14 cellular contexts compared by ENCODE assay signal in genomic region chr17:44568311-44568710, GRCh38. TPM values are rescaled to one million over a fixed set of nuclear protein-coding genes. Genes with fewer than 3 reads are reported as not detected.
A peak's percentile ranks its signal among the peaks of the same experiment; 100 is the strongest.
DNase-seq lines count a peak whose midpoint lies in the region; ATAC-seq and TF ChIP-seq lines count a peak whose summit lies in the region.
"Had no signal": no experiment of that assay in that cellular context is flagged by ENCODE, and none has a peak within 500 bp of the region (broad histone marks: within the 10 kb centered on the region; RNA-seq: fewer than 3 reads in every experiment).

No MANE protein-coding gene starts in this region.

- H3K27ac Mint-ChIP-seq in neural progenitor cell = no peak overlapping the region

- H3K27me3 Mint-ChIP-seq in neural progenitor cell (ENCODE audit: insufficient read depth, low read depth) = peaks cover 2% of the 10 kb centered on the region

- no TSS peak for BruUV-seq in Panc1 (replicated peaks; lab: Mats Ljungman, UMichigan)

- H3K27me3 ChIP-seq in Panc1 (ENCODE audit: control insufficient read depth, insufficient read depth, low read length) = no peaks in the 10 kb centered on the region
- H3K27me3 ChIP-seq in WERI-Rb-1 (ENCODE audit: insufficient read depth, low read depth, severe bottlenecking) = no peaks in the 10 kb centered on the region
- no peaks in the 10 kb centered on the region for H3K27me3 ChIP-seq in neural progenitor cell
- no peaks in the 10 kb centered on the region for H3K27me3 ChIP-seq in testis
- H3K27me3 ChIP-seq: BE2C had no signal

- intact Hi-C loops in Panc1 (cut with micrococcal nuclease; ENCODE audit: unreplicated experiment) = no loop called here
- intact Hi-C loops in testis (cut with DNase I; ENCODE audit: low total_unique reads) = no loop called here

- peaks cover 4% of the 10 kb centered on the region for H3K4me1 Mint-ChIP-seq in neural progenitor cell

- CTCF ChIA-PET in Panc1 (lab: Charles Lee) = interaction anchor here (0.7 to 0.9 kb wide), 2 partner anchors 24 to 102 kb away, joined by 3 to 4 read pairs; no protein-coding TSS in a partner anchor
- CTCF ChIA-PET in HEK293T (lab: Yijun Ruan, JAX) = interaction anchor here (2.1 kb wide), 1 partner anchor 34 kb away, joined by 5 read pairs; no protein-coding TSS in a partner anchor

- TF ChIP-seq CTCF in Panc1 (IDR thresholded peaks at IDR 0.05) (no peak), WERI-Rb-1 (IDR thresholded peaks at IDR 0.05; ENCODE audit: low read depth, low read length) (no peak), neural progenitor cell (IDR thresholded peaks at IDR 0.05) (no peak), testis (IDR thresholded peaks at IDR 0.05) (no peak)

- POLR2A ChIA-PET in Panc1 (lab: Charles Lee) (no interaction called here), HEK293T (lab: Yijun Ruan, JAX) (interaction anchor here (2.0 to 2.3 kb wide), 2 partner anchors 12 to 19 kb away, joined by 8 to 11 read pairs; partner anchors contain the start of gene FZD2)

- DNase-seq in Panc1 (ENCODE audit: low read depth, low spot score) = no peak
- no peak for DNase-seq in WERI-Rb-1
- no peak for DNase-seq in neural progenitor cell (ENCODE audit: low spot score)
- peak; percentile 20 for DNase-seq in testis
- no peak for DNase-seq in HEK293T (ENCODE audit: extremely low spot score)
- DNase-seq: BE2C, DMS79, GOT3 had no signal

- no peak overlapping the region for H3K4me2 ChIP-seq in neural progenitor cell
- H3K4me2 ChIP-seq: A549 had no signal

- peaks cover 14% of the 10 kb centered on the region for H3K9me3 Mint-ChIP-seq in neural progenitor cell

- TF ChIP-seq POLR2A in testis (IDR thresholded peaks at IDR 0.05) = no peak

- 84% methylated on average over 16 of the region's 18 CpGs; no CpG with 5 or more reads in 1 of the 2 donors for WGBS in testis, 2 donors

- H4K20me1 ChIP-seq in neural progenitor cell (ENCODE audit: low read depth) = no peaks in the 10 kb centered on the region

- H3K36me3 ChIP-seq in Panc1 (ENCODE audit: control insufficient read depth, insufficient read depth, low read length) (no peaks in the 10 kb centered on the region), WERI-Rb-1 (no peaks in the 10 kb centered on the region), neural progenitor cell (no peaks in the 10 kb centered on the region), testis (ENCODE audit: low read depth, missing control alignments) (no peaks in the 10 kb centered on the region)
- H3K36me3 ChIP-seq: BE2C had no signal

- no peak for ATAC-seq in Panc1
- ATAC-seq in GM18870 (IDR thresholded peaks at IDR 0.05; ENCODE audit: unreplicated experiment) = no peak
- ATAC-seq: GM12878 had no signal

- H3K4me3 ChIP-seq in Panc1 (ENCODE audit: low read depth in 2 of 2, low read length in 2 of 2) (no peak overlapping the region), WERI-Rb-1 (ENCODE audit: low read depth, low read length) (no peak overlapping the region), neural progenitor cell (no peak overlapping the region), testis (peak overlapping the region; percentile 15 to 24)
- H3K4me3 ChIP-seq: A549, GM12878 had no signal

- peaks cover 46% of the 10 kb centered on the region for H3F3A ChIP-seq in neural progenitor cell (ENCODE audit: low read depth)

- H3K4me1 ChIP-seq in Panc1 (ENCODE audit: control insufficient read depth, insufficient read depth, low read length) (peaks cover 5% of the 10 kb centered on the region), neural progenitor cell (no peaks in the 10 kb centered on the region), testis (no peaks in the 10 kb centered on the region)
- H3K4me1 ChIP-seq: A549, BE2C had no signal

- no peaks in the 10 kb centered on the region for H3K9me3 ChIP-seq in Panc1 (ENCODE audit: control insufficient read depth, insufficient read depth, low read depth, low read length)
- H3K9me3 ChIP-seq in WERI-Rb-1 (ENCODE audit: severe bottlenecking) = peaks cover 23% of the 10 kb centered on the region
- no peaks in the 10 kb centered on the region for H3K9me3 ChIP-seq in neural progenitor cell (ENCODE audit: low read depth)
- no peaks in the 10 kb centered on the region for H3K9me3 ChIP-seq in testis
- H3K9me3 ChIP-seq: BE2C had no signal

- H3K79me2 ChIP-seq in neural progenitor cell (ENCODE audit: low read depth) = peaks cover 13% of the 10 kb centered on the region

- 0 out of 2 replicates have a peak overlapping the region, but pooled peaks have one; percentile 34 for H3K27ac ChIP-seq in Panc1 (ENCODE audit: low read length)
- 0 out of 2 replicates have a peak overlapping the region, but pooled peaks have one; percentile 31 for H3K27ac ChIP-seq in WERI-Rb-1
- H3K27ac ChIP-seq in neural progenitor cell = no peak overlapping the region
- no peak overlapping the region for H3K27ac ChIP-seq in testis
- H3K27ac ChIP-seq: C4-2B had no signal

- H3K36me3 Mint-ChIP-seq in neural progenitor cell = peaks cover 5% of the 10 kb centered on the region

- H3K9ac ChIP-seq in neural progenitor cell = no peak overlapping the region

- H3K4me3 Mint-ChIP-seq in neural progenitor cell = peak overlapping the region; percentile 70
- H3K4me3 Mint-ChIP-seq: H9 had no signal

- H2AFZ ChIP-seq in neural progenitor cell (replicated peaks) = no peak overlapping the region

- in situ Hi-C loops in Panc1 (cut with HindIII; ENCODE audit: low pct_unique_long_range_greater_than_20kb, low sequenced_read_pairs) = no loop called here

TF ChIP-seq in HEK293T, 16 proteins besides CTCF, POLR2A, EP300 and RAD21:
- TF ChIP-seq TARDBP (IDR thresholded peaks at IDR 0.05) = no peak
- no peak for TF ChIP-seq FOXK2 (IDR thresholded peaks at IDR 0.05)
- TF ChIP-seq CTBP1 (IDR thresholded peaks at IDR 0.05; ENCODE audit: borderline replicate concordance) = no peak
- TF ChIP-seq ELF4 (IDR thresholded peaks at IDR 0.05) = no peak
- no peak for TF ChIP-seq SP1 (IDR thresholded peaks at IDR 0.05)
- TF ChIP-seq NFRKB (IDR thresholded peaks at IDR 0.05) = no peak
- TF ChIP-seq ZNF384 (IDR thresholded peaks at IDR 0.05) = no peak

RNA-seq across cellular contexts. Expression of gene FZD2, which starts 11.0 kb away (rescaled TPM):
- total RNA-seq in Panc1 (2021; ENCODE audit: unreplicated experiment) = 35.4 TPM
- polyA plus RNA-seq in Panc1 (2012; ENCODE audit: insufficient read length) = 54.3 TPM
- 56.6 and 188 TPM in 2 replicates for total RNA-seq in neural progenitor cell (ENCODE audit: low replicate concordance)
- total RNA-seq in testis = 1 to 10 TPM; 4.2 to 9.1 TPM
- 6.1 TPM for polyA plus RNA-seq in testis (ENCODE audit: insufficient read depth, low read depth, low replicate concordance)
- total RNA-seq: CD4-positive, alpha-beta memory T cell had no signal
- polyA plus RNA-seq: CD4-positive, alpha-beta memory T cell had no signal

Comparison
In these comparisons a context has a peak if more than half of its experiments do, and no peak if none do; other contexts are left out.
1. H3K27ac ChIP-seq: peak in Panc1 (single experiment) and WERI-Rb-1 (single experiment); none in neural progenitor cell (single experiment) and testis (0 of 2).
2. H3K4me3 ChIP-seq: peak in testis (2 of 2); none in Panc1 (0 of 2), WERI-Rb-1 (single experiment) and neural progenitor cell (single experiment).